Comparison of ENCODE assay signal across 9 cellular contexts in genomic region chr12:26941251-26941650, GRCh38. TPM values are rescaled to one million over a fixed set of nuclear protein-coding genes. Genes with fewer than 3 reads are reported as not detected.
DNase-seq lines count a peak whose midpoint lies in the region; ATAC-seq and TF ChIP-seq lines count a peak whose summit lies in the region.
"Had no signal": no experiment of that assay in that cellular context is flagged by ENCODE, and none has a peak within 500 bp of the region (broad histone marks: within the 10 kb centered on the region; RNA-seq: fewer than 3 reads in every experiment).

No MANE protein-coding gene starts in this region.

- TF ChIP-seq CTCF in PC-3 (conservative IDR thresholded peaks at IDR 0.05; ENCODE audit: low read depth, low read length) (no peak), colonic mucosa (IDR thresholded peaks at IDR 0.05) (no peak), smooth muscle cell (IDR thresholded peaks at IDR 0.05; ENCODE audit: borderline replicate concordance, insufficient read depth, poor library complexity, severe bottlenecking) (no peak), progenitor cell of endocrine pancreas (IDR thresholded peaks at IDR 0.05; ENCODE audit: unreplicated experiment) (no peak)

- H3K27me3 Mint-ChIP-seq in activated CD4-positive, alpha-beta T cell treated with anti-CD3 and anti-CD28 coated beads, Interleukin-2, amount 10 ng/mL, durations not matched to agents 7 days and 5 days, result no peaks in the 10 kb centered on the region
- H3K27me3 Mint-ChIP-seq in progenitor cell of endocrine pancreas, result no peaks in the 10 kb centered on the region

- POLR2A ChIA-PET in activated CD4-positive, alpha-beta T cell treated with anti-CD3 and anti-CD28 coated beads, Interleukin-2, amount 10 ng/mL, durations not matched to agents 7 days and 5 days (lab: Charles Lee), result no interaction called here
- POLR2A ChIA-PET in PC-3 (lab: Charles Lee; ENCODE audit: unreplicated experiment), result no interaction called here

- H3K9ac ChIP-seq in PC-3 (ENCODE audit: low read length) (peak overlapping the region; percentile 5; the same call in 1 of the 2 replicates), colonic mucosa (ENCODE audit: low read depth in 2 of 2, low read length in 2 of 2) (no peak overlapping the region), smooth muscle cell (ENCODE audit: low read depth) (no peak overlapping the region)

- H3K27me3 ChIP-seq in PC-3 (ENCODE audit: low read length), result no peaks in the 10 kb centered on the region
- no peaks in the 10 kb centered on the region for H3K27me3 ChIP-seq in colonic mucosa
- no peaks in the 10 kb centered on the region for H3K27me3 ChIP-seq in smooth muscle cell (ENCODE audit: low read depth)

- CTCF ChIA-PET in activated CD4-positive, alpha-beta T cell treated with anti-CD3 and anti-CD28 coated beads, Interleukin-2, amount 10 ng/mL, durations not matched to agents 7 days and 5 days (lab: Charles Lee), result interaction anchor here (0.8 to 1.1 kb wide), 2 partner anchors 23 to 365 kb away, joined by 3 read pairs; no protein-coding TSS in a partner anchor
- CTCF ChIA-PET in PC-3 (lab: Charles Lee), result interaction anchor here (0.7 kb wide), 1 partner anchor 78 kb away, joined by 3 read pairs; no protein-coding TSS in a partner anchor

- H3K4me1 Mint-ChIP-seq in activated CD4-positive, alpha-beta T cell treated with anti-CD3 and anti-CD28 coated beads, Interleukin-2, amount 10 ng/mL, durations not matched to agents 7 days and 5 days, result peaks cover 43% of the 10 kb centered on the region
- H3K4me1 Mint-ChIP-seq in progenitor cell of endocrine pancreas (ENCODE audit: low read depth), result peaks cover 35% of the 10 kb centered on the region

- H3K27ac Mint-ChIP-seq in activated CD4-positive, alpha-beta T cell treated with anti-CD3 and anti-CD28 coated beads, Interleukin-2, amount 10 ng/mL, durations not matched to agents 7 days and 5 days, result peak overlapping the region; percentile 96
- H3K27ac Mint-ChIP-seq in progenitor cell of endocrine pancreas, result no peak overlapping the region

- peak overlapping the region; percentile 94 for H3K4me2 ChIP-seq in PC-3 (ENCODE audit: low read length)
- H3K4me2 ChIP-seq in smooth muscle cell, result peak overlapping the region; percentile 91

- H3K9me3 ChIP-seq in PC-3 (ENCODE audit: low read length), result no peaks in the 10 kb centered on the region
- no peaks in the 10 kb centered on the region for H3K9me3 ChIP-seq in colonic mucosa
- peaks cover 4% of the 10 kb centered on the region for H3K9me3 ChIP-seq in smooth muscle cell (replicated peaks; ENCODE audit: low read depth)

- intact Hi-C loops in PC-3 (cut with micrococcal nuclease), result no loop called here
- intact Hi-C loops in colonic mucosa (cut with DNase I), result loop anchor here (5.0 kb wide), 1 partner anchor 71 kb away; the partner anchor contains the start of gene TM7SF3

- H3K36me3 Mint-ChIP-seq in activated CD4-positive, alpha-beta T cell treated with anti-CD3 and anti-CD28 coated beads, Interleukin-2, amount 10 ng/mL, durations not matched to agents 7 days and 5 days (ENCODE audit: low read depth), result peaks cover 37% of the 10 kb centered on the region
- peaks cover 25% of the 10 kb centered on the region for H3K36me3 Mint-ChIP-seq in progenitor cell of endocrine pancreas (ENCODE audit: insufficient read depth)

- H4K20me1 ChIP-seq in PC-3 (ENCODE audit: low read length) (peaks cover 41% of the 10 kb centered on the region), smooth muscle cell (ENCODE audit: low read depth) (peaks cover 57% of the 10 kb centered on the region)

- no TSS peak for BruUV-seq in PC-3 (replicated peaks; lab: Mats Ljungman, UMichigan)

- H3K4me3 Mint-ChIP-seq in activated CD4-positive, alpha-beta T cell treated with anti-CD3 and anti-CD28 coated beads, Interleukin-2, amount 10 ng/mL, durations not matched to agents 7 days and 5 days, result peak overlapping the region; percentile 96
- no peak overlapping the region for H3K4me3 Mint-ChIP-seq in progenitor cell of endocrine pancreas (ENCODE audit: low read depth)

- no peak for ATAC-seq in PC-3
- ATAC-seq in GM19023 (IDR thresholded peaks at IDR 0.05; ENCODE audit: unreplicated experiment), result no peak
- ATAC-seq in HG02571 (IDR thresholded peaks at IDR 0.05; ENCODE audit: unreplicated experiment), result no peak

- DNase-seq in activated CD4-positive, alpha-beta T cell treated with anti-CD3 and anti-CD28 coated beads, Interleukin-2, amount 10 ng/mL, durations not matched to agents 7 days and 5 days, result no peak
- no peak for DNase-seq in activated CD4-positive, alpha-beta T cell treated with anti-CD3 and anti-CD28 coated beads for 1 hour
- no peak for DNase-seq in PC-3
- DNase-seq in colonic mucosa, result no peak
- no peak for DNase-seq in smooth muscle cell (lab: John Stamatoyannopoulos, UW; ENCODE audit: unreplicated experiment)
- no peak for DNase-seq in progenitor cell of endocrine pancreas (ENCODE audit: low spot score, unreplicated experiment)
- DNase-seq: NCI-H748 treated with DMSO at 0.1 percent for 48 hours had no signal

- WGBS in smooth muscle cell (ENCODE audit: low lambda C conversion rate), result 88% methylated on average over 1 of the region's 1 CpG

- peaks cover 32% of the 10 kb centered on the region for H3K4me1 ChIP-seq in PC-3 (ENCODE audit: insufficient read depth, low read length)
- H3K4me1 ChIP-seq in colonic mucosa, result no peaks in the 10 kb centered on the region
- peaks cover 30% of the 10 kb centered on the region for H3K4me1 ChIP-seq in smooth muscle cell (ENCODE audit: low read depth)

- H3K36me3 ChIP-seq in PC-3 (ENCODE audit: low read depth, low read length) (no peaks in the 10 kb centered on the region), colonic mucosa (no peaks in the 10 kb centered on the region), smooth muscle cell (ENCODE audit: low read depth) (peaks cover 3% of the 10 kb centered on the region)

- H2AFZ ChIP-seq in PC-3 (ENCODE audit: low read length) (no peak overlapping the region), smooth muscle cell (ENCODE audit: low read depth) (no peak overlapping the region)

- no peaks in the 10 kb centered on the region for H3K9me2 ChIP-seq in PC-3 (replicated peaks; ENCODE audit: low read length)

- no peak overlapping the region for H3K27ac ChIP-seq in PC-3 (ENCODE audit: low read length)
- H3K27ac ChIP-seq in colonic mucosa, result peak overlapping the region; percentile 1
- H3K27ac ChIP-seq in smooth muscle cell (ENCODE audit: low read depth), result no peak overlapping the region

- H3F3A ChIP-seq in PC-3 (ENCODE audit: low read length, unreplicated experiment), result peaks cover 3% of the 10 kb centered on the region
- H3F3A ChIP-seq in smooth muscle cell (ENCODE audit: low read depth), result no peaks in the 10 kb centered on the region

- peak overlapping the region; percentile 76; the same call in 1 of the 2 replicates for H3K4me3 ChIP-seq in PC-3 (ENCODE audit: low read length)
- no peak overlapping the region for H3K4me3 ChIP-seq in colonic mucosa
- H3K4me3 ChIP-seq in smooth muscle cell, result no peak overlapping the region

- peaks cover 94% of the 10 kb centered on the region for H3K79me2 ChIP-seq in PC-3 (ENCODE audit: low read length)
- H3K79me2 ChIP-seq in smooth muscle cell (ENCODE audit: low read depth), result peaks cover 87% of the 10 kb centered on the region

- H3K9me3 Mint-ChIP-seq in activated CD4-positive, alpha-beta T cell treated with anti-CD3 and anti-CD28 coated beads, Interleukin-2, amount 10 ng/mL, durations not matched to agents 7 days and 5 days, result peaks cover 7% of the 10 kb centered on the region
- peaks cover 17% of the 10 kb centered on the region for H3K9me3 Mint-ChIP-seq in progenitor cell of endocrine pancreas (ENCODE audit: low read depth)

RNA-seq across cellular contexts. Expression of gene FGFR1OP2, which starts 3.0 kb away (rescaled TPM):
- 10 to 100 TPM; 79.5 to 84.8 TPM for total RNA-seq in activated CD4-positive, alpha-beta T cell treated with anti-CD3 and anti-CD28 coated beads, Interleukin-2, amount 10 ng/mL, durations not matched to agents 7 days and 5 days
- total RNA-seq in PC-3 (2014; rRNA removed) (43.4 and 74.3 TPM in 2 replicates), colonic mucosa (10 to 100 TPM; 26.4 to 31.1 TPM), smooth muscle cell (53.5 and 77.2 TPM in 2 replicates), progenitor cell of endocrine pancreas (77.0 and 77.5 TPM in 2 replicates)
- polyA plus RNA-seq in smooth muscle cell, result 28.0 and 28.4 TPM in 2 replicates

RNA-seq across cellular contexts. Expression of gene INTS13, which starts 3.5 kb away (rescaled TPM):
- 10 to 100 TPM; 46.6 to 47.7 TPM for total RNA-seq in activated CD4-positive, alpha-beta T cell treated with anti-CD3 and anti-CD28 coated beads, Interleukin-2, amount 10 ng/mL, durations not matched to agents 7 days and 5 days
- total RNA-seq in PC-3 (2014; rRNA removed) (61.8 and 74.1 TPM in 2 replicates), colonic mucosa (10 to 100 TPM; 15.8 to 17.9 TPM), smooth muscle cell (34.7 and 47.5 TPM in 2 replicates), progenitor cell of endocrine pancreas (36.3 and 36.9 TPM in 2 replicates)
- 12.8 and 22.0 TPM in 2 replicates for polyA plus RNA-seq in smooth muscle cell
